In genomic region chr5:32489791-32490581, GRCh38 we compare ENCODE assay signal across 8 cellular contexts. TPM values are rescaled to one million over a fixed set of nuclear protein-coding genes. Genes with fewer than 3 reads are reported as not detected.
DNase-seq lines count a peak whose midpoint lies in the region; ATAC-seq and TF ChIP-seq lines count a peak whose summit lies in the region.

No MANE protein-coding gene starts in this region.

- H3F3A ChIP-seq in Loucy (ENCODE audit: low read depth): no peaks in the 10 kb centered on the region

- H3K9ac ChIP-seq in Loucy (ENCODE audit: low read depth, low read length, poor library complexity, severe bottlenecking): no peak overlapping the region

- H3K4me1 ChIP-seq in Loucy (ENCODE audit: insufficient read depth, low read length, poor library complexity, severe bottlenecking): no peaks in the 10 kb centered on the region

- H3K27ac Mint-ChIP-seq in activated T-helper 17 cell treated with anti-CD3 and anti-CD28 coated beads, Interleukin-2, amount 50 U/mL, for 72 hours: no peak overlapping the region

- no peaks in the 10 kb centered on the region for H3K27me3 Mint-ChIP-seq in activated T-helper 17 cell treated with anti-CD3 and anti-CD28 coated beads, Interleukin-2, amount 50 U/mL, for 72 hours

- peak; percentile 53 for ATAC-seq in activated T-helper 17 cell treated with anti-CD3 and anti-CD28 coated beads, Interleukin-2, amount 50 U/mL, for 72 hours (replicated peaks)
- ATAC-seq in HG03457 (IDR thresholded peaks at IDR 0.05; ENCODE audit: unreplicated experiment): no peak

- no peaks in the 10 kb centered on the region for H3K9me3 ChIP-seq in Loucy (ENCODE audit: insufficient read depth, low read depth, low read length)

- H3K4me2 ChIP-seq in Loucy (ENCODE audit: low read depth, low read length, poor library complexity, severe bottlenecking): no peak overlapping the region

- H3K79me2 ChIP-seq in Loucy (ENCODE audit: insufficient read depth, low read length): no peaks in the 10 kb centered on the region

- no peaks in the 10 kb centered on the region for H3K36me3 Mint-ChIP-seq in activated T-helper 17 cell treated with anti-CD3 and anti-CD28 coated beads, Interleukin-2, amount 50 U/mL, for 72 hours (ENCODE audit: low read depth)

- CTCF ChIA-PET in RWPE1 (lab: Yijun Ruan, JAX): interaction anchor here (0.5 to 2.9 kb wide), 11 partner anchors 10 to 1918 kb away, joined by 3 to 40 read pairs (median 4); no protein-coding TSS in a partner anchor

- peak; percentile 46 for DNase-seq in GM12864 (ENCODE audit: low read depth)
- peak; percentile 64 for DNase-seq in RWPE1 (ENCODE audit: low spot score)
- DNase-seq in fibroblast of villous mesenchyme (ENCODE audit: low read depth): peak; percentile 87
- peak in 44 of 56 donors; percentile 2 to 80 (median 35) for DNase-seq in nucleus accumbens (lab: John Stamatoyannopoulos, UW)
- peak; percentile 91 for DNase-seq in superior temporal gyrus (ENCODE audit: extremely low spot score)

- H3K36me3 ChIP-seq in Loucy (ENCODE audit: insufficient read depth, low read length): no peaks in the 10 kb centered on the region

- peak; percentile 65 for TF ChIP-seq CTCF in GM12864 (IDR thresholded peaks at IDR 0.05; ENCODE audit: low read depth, low read length, missing control alignments)
- TF ChIP-seq CTCF in Loucy (conservative IDR thresholded peaks at IDR 0.05; ENCODE audit: low read length): peak; percentile 88
- TF ChIP-seq CTCF in RWPE1 (conservative IDR thresholded peaks at IDR 0.05; ENCODE audit: low read depth): peak; percentile 89
- TF ChIP-seq CTCF in fibroblast of villous mesenchyme (IDR thresholded peaks at IDR 0.05; ENCODE audit: insufficient read depth, low read depth, low read length): peak; percentile 72

- H3K4me1 Mint-ChIP-seq in activated T-helper 17 cell treated with anti-CD3 and anti-CD28 coated beads, Interleukin-2, amount 50 U/mL, for 72 hours: no peaks in the 10 kb centered on the region

- H3K9me3 Mint-ChIP-seq in activated T-helper 17 cell treated with anti-CD3 and anti-CD28 coated beads, Interleukin-2, amount 50 U/mL, for 72 hours: no peaks in the 10 kb centered on the region

- no peak overlapping the region for H3K4me3 Mint-ChIP-seq in activated T-helper 17 cell treated with anti-CD3 and anti-CD28 coated beads, Interleukin-2, amount 50 U/mL, for 72 hours

- no peaks in the 10 kb centered on the region for H4K20me1 ChIP-seq in Loucy (ENCODE audit: insufficient read depth, low read length, poor library complexity, severe bottlenecking)

- H2AFZ ChIP-seq in Loucy (ENCODE audit: low read length): no peak overlapping the region

- no peaks in the 10 kb centered on the region for H3K9me2 ChIP-seq in Loucy (replicated peaks; ENCODE audit: low read depth, low read length)

- no peak overlapping the region; the same call in 1 of the 2 replicates for H3K27ac ChIP-seq in RWPE1

- H3K4me3 ChIP-seq in GM12864 (ENCODE audit: low read depth, low read length) (no peak overlapping the region), Loucy (ENCODE audit: low read length, poor library complexity, severe bottlenecking) (no peak overlapping the region), fibroblast of villous mesenchyme (ENCODE audit: low read depth, low read length) (no peak overlapping the region)

- no peaks in the 10 kb centered on the region for H3K27me3 ChIP-seq in Loucy (ENCODE audit: insufficient read depth, low read length, poor library complexity, severe bottlenecking)

- POLR2A ChIA-PET in RWPE1 (lab: Yijun Ruan, JAX; ENCODE audit: low non-redundant PET): no interaction called here

RNA-seq across cellular contexts. Expression of gene ZFR, which starts 45.4 kb away (rescaled TPM):
- 10 to 100 TPM; 63.7 to 70.4 TPM for total RNA-seq in activated T-helper 17 cell treated with anti-CD3 and anti-CD28 coated beads, Interleukin-2, amount 50 U/mL, for 72 hours
- 73.4 and 122 TPM in 2 replicates for total RNA-seq in fibroblast of villous mesenchyme

Comparison
In these comparisons a context has a peak if more than half of its experiments do, and no peak if none do; other contexts are left out.
1. DNase-seq: peak in every context shown above with its lines; median percentile 91 in superior temporal gyrus; 87 in fibroblast of villous mesenchyme; 64 in RWPE1; 46 in GM12864; 35 in nucleus accumbens.